1 cellular context compared by ENCODE assay signal in genomic region chr19:45171211-45171623, GRCh38.
TF ChIP-seq lines count a peak whose summit lies in the region.

No MANE protein-coding gene starts in this region.

TF ChIP-seq in K562, 482 proteins besides CTCF, POLR2A, EP300 and RAD21 (continued from another document and continues in another):
- TF ChIP-seq TAL1 (IDR thresholded peaks at IDR 0.05) (peak; percentile 32; the same call in 1 of the 2 replicates), HNRNPLL (IDR thresholded peaks at IDR 0.05; ENCODE audit: low read depth, low read length, poor library complexity, severe bottlenecking) (no peak), CC2D1A (IDR thresholded peaks at IDR 0.05) (no peak), ZNF584 (CRISPR knock-in tag; IDR thresholded peaks at IDR 0.05; ENCODE audit: low read depth) (no peak), ARID1B (IDR thresholded peaks at IDR 0.05) (peak; percentile 84), BCOR (IDR thresholded peaks at IDR 0.05) (no peak), ZNF696 (CRISPR knock-in tag; conservative IDR thresholded peaks at IDR 0.05) (no peak), CBX1 (IDR thresholded peaks at IDR 0.05; ENCODE audit: low read depth) (no peak), RCOR1 (IDR thresholded peaks at IDR 0.05; ENCODE audit: borderline replicate concordance in 1 of 2, low read depth in 2 of 2, low read length in 2 of 2) (peak in 1 of 2 experiments; percentile 70; a peak in 1 of 4 replicates), TGIF2 (CRISPR knock-in tag; IDR thresholded peaks at IDR 0.05) (no peak), HMG20B (CRISPR knock-in tag; IDR thresholded peaks at IDR 0.05) (no peak), SRSF7 (optimal IDR thresholded peaks at IDR 0.05; ENCODE audit: low read depth, low read length) (no peak), FOXO4 (CRISPR knock-in tag; IDR thresholded peaks at IDR 0.05) (no peak), ZNF146 (CRISPR knock-in tag; IDR thresholded peaks at IDR 0.05; ENCODE audit: unreplicated experiment) (no peak), XRCC3 (IDR thresholded peaks at IDR 0.05) (no peak), TRIM28 (IDR thresholded peaks at IDR 0.05) (0 out of 2 replicates have a peak, but pooled peaks have one; percentile 28), ZNF274 (IDR thresholded peaks at IDR 0.05; ENCODE audit: borderline replicate concordance, low read depth, low read length) (no peak), GATA2 (CRISPR knock-in tag; IDR thresholded peaks at IDR 0.05) (peak; percentile 38; the same call in 1 of the 2 replicates), SREBF1 (IDR thresholded peaks at IDR 0.05; ENCODE audit: borderline replicate concordance, low read depth, low read length) (no peak), ZNF644 (tag; IDR thresholded peaks at IDR 0.05; ENCODE audit: low read depth) (no peak), CAMTA2 (CRISPR knock-in tag; conservative IDR thresholded peaks at IDR 0.05) (no peak), ZNF707 (CRISPR knock-in tag; conservative IDR thresholded peaks at IDR 0.05) (no peak), L3MBTL2 (IDR thresholded peaks at IDR 0.05) (no peak), E2F8 (IDR thresholded peaks at IDR 0.05; ENCODE audit: low read depth, partially characterized antibody) (no peak), ZFPM2 (CRISPR knock-in tag; IDR thresholded peaks at IDR 0.05) (no peak), ZNF668 (CRISPR knock-in tag; IDR thresholded peaks at IDR 0.05) (no peak), EHMT2 (IDR thresholded peaks at IDR 0.05) (no peak), KDM1A (IDR thresholded peaks at IDR 0.05) (peak in 1 of 2 experiments; percentile 46; a peak in 2 of 4 replicates), IRF1 (CRISPR knock-in tag; IDR thresholded peaks at IDR 0.05; ENCODE audit: borderline replicate concordance) (no peak), ZNF41 (CRISPR knock-in tag; conservative IDR thresholded peaks at IDR 0.05) (no peak), EGR1 (conservative IDR thresholded peaks at IDR 0.05) (no peak), ZNF830 (CRISPR knock-in tag; IDR thresholded peaks at IDR 0.05) (no peak), ZNF408 (CRISPR knock-in tag; IDR thresholded peaks at IDR 0.05; ENCODE audit: low read depth) (no peak), ZNF121 (CRISPR knock-in tag; conservative IDR thresholded peaks at IDR 0.05) (no peak), TARDBP (IDR thresholded peaks at IDR 0.05) (no peak), HDAC8 (tag; IDR thresholded peaks at IDR 0.05) (no peak), XRCC4 (IDR thresholded peaks at IDR 0.05; ENCODE audit: extremely low read depth, insufficient read depth, insufficient read length) (no peak), ZBTB34 (CRISPR knock-in tag; IDR thresholded peaks at IDR 0.05) (no peak), KHSRP (IDR thresholded peaks at IDR 0.05) (no peak), MAFF (IDR thresholded peaks at IDR 0.05; ENCODE audit: low read length) (no peak), NEUROD1 (IDR thresholded peaks at IDR 0.05; ENCODE audit: borderline replicate concordance, low read depth, low read length, partially characterized antibody) (no peak), ATF6 (CRISPR knock-in tag; IDR thresholded peaks at IDR 0.05) (no peak), MYC (IDR thresholded peaks at IDR 0.05; ENCODE audit: low read depth, low read length) (peak; percentile 28; the same call in 1 of the 2 replicates), MYC (CRISPR knock-in tag; IDR thresholded peaks at IDR 0.05; ENCODE audit: borderline replicate concordance, low read depth) (no peak), NONO (IDR thresholded peaks at IDR 0.05; ENCODE audit: low read depth in 2 of 2, low read length in 1 of 2) (no peak), PCBP1 (IDR thresholded peaks at IDR 0.05; ENCODE audit: low read depth, low read length, poor library complexity, severe bottlenecking) (no peak), WHSC1 (IDR thresholded peaks at IDR 0.05; ENCODE audit: low read length) (no peak), IFI16 (CRISPR knock-in tag; IDR thresholded peaks at IDR 0.05) (no peak), FUS (optimal IDR thresholded peaks at IDR 0.05; ENCODE audit: low read depth, low read length) (no peak)
- TF ChIP-seq, protein P1, sequence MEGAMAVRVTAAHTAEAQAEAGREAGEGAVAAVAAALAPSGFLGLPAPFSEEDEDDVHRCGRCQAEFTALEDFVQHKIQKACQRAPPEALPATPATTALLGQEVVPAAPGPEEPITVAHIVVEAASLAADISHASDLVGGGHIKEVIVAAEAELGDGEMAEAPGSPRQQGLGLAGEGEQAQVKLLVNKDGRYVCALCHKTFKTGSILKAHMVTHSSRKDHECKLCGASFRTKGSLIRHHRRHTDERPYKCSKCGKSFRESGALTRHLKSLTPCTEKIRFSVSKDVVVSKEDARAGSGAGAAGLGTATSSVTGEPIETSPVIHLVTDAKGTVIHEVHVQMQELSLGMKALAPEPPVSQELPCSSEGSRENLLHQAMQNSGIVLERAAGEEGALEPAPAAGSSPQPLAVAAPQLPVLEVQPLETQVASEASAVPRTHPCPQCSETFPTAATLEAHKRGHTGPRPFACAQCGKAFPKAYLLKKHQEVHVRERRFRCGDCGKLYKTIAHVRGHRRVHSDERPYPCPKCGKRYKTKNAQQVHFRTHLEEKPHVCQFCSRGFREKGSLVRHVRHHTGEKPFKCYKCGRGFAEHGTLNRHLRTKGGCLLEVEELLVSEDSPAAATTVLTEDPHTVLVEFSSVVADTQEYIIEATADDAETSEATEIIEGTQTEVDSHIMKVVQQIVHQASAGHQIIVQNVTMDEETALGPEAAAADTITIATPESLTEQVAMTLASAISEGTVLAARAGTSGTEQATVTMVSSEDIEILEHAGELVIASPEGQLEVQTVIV (CRISPR knock-in tag; IDR thresholded peaks at IDR 0.05; ENCODE audit: borderline replicate concordance) = no peak
- TF ChIP-seq, protein P2, sequence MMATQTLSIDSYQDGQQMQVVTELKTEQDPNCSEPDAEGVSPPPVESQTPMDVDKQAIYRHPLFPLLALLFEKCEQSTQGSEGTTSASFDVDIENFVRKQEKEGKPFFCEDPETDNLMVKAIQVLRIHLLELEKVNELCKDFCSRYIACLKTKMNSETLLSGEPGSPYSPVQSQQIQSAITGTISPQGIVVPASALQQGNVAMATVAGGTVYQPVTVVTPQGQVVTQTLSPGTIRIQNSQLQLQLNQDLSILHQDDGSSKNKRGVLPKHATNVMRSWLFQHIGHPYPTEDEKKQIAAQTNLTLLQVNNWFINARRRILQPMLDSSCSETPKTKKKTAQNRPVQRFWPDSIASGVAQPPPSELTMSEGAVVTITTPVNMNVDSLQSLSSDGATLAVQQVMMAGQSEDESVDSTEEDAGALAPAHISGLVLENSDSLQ (IDR thresholded peaks at IDR 0.05) = peak; percentile 61
- TF ChIP-seq, protein P3, sequence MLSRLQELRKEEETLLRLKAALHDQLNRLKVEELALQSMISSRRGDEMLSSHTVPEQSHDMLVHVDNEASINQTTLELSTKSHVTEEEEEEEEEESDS (CRISPR knock-in tag; IDR thresholded peaks at IDR 0.05) = no peak
- TF ChIP-seq, protein P4, sequence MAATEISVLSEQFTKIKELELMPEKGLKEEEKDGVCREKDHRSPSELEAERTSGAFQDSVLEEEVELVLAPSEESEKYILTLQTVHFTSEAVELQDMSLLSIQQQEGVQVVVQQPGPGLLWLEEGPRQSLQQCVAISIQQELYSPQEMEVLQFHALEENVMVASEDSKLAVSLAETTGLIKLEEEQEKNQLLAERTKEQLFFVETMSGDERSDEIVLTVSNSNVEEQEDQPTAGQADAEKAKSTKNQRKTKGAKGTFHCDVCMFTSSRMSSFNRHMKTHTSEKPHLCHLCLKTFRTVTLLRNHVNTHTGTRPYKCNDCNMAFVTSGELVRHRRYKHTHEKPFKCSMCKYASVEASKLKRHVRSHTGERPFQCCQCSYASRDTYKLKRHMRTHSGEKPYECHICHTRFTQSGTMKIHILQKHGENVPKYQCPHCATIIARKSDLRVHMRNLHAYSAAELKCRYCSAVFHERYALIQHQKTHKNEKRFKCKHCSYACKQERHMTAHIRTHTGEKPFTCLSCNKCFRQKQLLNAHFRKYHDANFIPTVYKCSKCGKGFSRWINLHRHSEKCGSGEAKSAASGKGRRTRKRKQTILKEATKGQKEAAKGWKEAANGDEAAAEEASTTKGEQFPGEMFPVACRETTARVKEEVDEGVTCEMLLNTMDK (IDR thresholded peaks at IDR 0.05; ENCODE audit: borderline replicate concordance, insufficient read depth, low read depth, low read length, poor library complexity, severe bottlenecking) = no peak
- TF ChIP-seq, protein P5, sequence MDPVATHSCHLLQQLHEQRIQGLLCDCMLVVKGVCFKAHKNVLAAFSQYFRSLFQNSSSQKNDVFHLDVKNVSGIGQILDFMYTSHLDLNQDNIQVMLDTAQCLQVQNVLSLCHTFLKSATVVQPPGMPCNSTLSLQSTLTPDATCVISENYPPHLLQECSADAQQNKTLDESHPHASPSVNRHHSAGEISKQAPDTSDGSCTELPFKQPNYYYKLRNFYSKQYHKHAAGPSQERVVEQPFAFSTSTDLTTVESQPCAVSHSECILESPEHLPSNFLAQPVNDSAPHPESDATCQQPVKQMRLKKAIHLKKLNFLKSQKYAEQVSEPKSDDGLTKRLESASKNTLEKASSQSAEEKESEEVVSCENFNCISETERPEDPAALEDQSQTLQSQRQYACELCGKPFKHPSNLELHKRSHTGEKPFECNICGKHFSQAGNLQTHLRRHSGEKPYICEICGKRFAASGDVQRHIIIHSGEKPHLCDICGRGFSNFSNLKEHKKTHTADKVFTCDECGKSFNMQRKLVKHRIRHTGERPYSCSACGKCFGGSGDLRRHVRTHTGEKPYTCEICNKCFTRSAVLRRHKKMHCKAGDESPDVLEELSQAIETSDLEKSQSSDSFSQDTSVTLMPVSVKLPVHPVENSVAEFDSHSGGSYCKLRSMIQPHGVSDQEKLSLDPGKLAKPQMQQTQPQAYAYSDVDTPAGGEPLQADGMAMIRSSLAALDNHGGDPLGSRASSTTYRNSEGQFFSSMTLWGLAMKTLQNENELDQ (CRISPR knock-in tag; IDR thresholded peaks at IDR 0.05; ENCODE audit: borderline replicate concordance) = no peak
- TF ChIP-seq, protein P6, sequence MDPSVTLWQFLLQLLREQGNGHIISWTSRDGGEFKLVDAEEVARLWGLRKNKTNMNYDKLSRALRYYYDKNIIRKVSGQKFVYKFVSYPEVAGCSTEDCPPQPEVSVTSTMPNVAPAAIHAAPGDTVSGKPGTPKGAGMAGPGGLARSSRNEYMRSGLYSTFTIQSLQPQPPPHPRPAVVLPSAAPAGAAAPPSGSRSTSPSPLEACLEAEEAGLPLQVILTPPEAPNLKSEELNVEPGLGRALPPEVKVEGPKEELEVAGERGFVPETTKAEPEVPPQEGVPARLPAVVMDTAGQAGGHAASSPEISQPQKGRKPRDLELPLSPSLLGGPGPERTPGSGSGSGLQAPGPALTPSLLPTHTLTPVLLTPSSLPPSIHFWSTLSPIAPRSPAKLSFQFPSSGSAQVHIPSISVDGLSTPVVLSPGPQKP (CRISPR knock-in tag; IDR thresholded peaks at IDR 0.05) = no peak
